27 cellular contexts compared by ENCODE assay signal in the genomic region with DNA sequence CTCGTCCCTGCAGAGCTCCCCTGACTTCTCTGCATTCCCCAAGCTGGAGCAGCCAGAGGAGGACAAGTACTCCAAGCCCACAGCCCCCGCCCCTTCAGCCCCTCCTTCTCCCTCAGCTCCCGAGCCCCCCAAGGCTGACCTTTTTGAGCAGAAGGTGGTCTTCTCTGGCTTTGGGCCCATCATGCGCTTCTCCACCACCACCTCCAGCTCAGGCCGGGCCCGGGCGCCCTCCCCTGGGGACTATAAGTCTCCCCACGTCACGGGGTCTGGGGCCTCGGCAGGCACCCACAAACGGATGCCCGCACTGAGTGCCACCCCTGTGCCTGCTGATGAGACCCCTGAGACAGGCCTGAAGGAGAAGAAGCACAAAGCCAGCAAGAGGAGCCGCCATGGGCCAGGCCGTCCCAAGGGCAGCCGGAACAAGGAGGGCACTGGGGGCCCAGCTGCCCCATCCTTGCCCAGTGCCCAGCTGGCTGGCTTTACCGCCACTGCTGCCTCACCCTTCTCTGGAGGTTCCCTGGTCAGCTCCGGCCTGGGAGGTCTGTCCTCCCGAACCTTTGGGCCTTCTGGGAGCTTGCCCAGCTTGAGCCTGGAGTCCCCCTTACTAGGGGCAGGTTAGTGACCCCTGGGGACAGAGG. TPM values are rescaled to one million over a fixed set of nuclear protein-coding genes. Genes with fewer than 3 reads are reported as not detected.
DNase-seq lines count a peak whose midpoint lies in the region; ATAC-seq, FAIRE-seq and TF ChIP-seq lines count a peak whose summit lies in the region.
"Had no signal": no experiment of that assay in that cellular context is flagged by ENCODE, and none has a peak within 500 bp of the region (broad histone marks: within the 10 kb centered on the region; RNA-seq: fewer than 3 reads in every experiment).

No MANE protein-coding gene starts in this region.

- H3K36me3 ChIP-seq in H1 (ENCODE audit: control insufficient read depth in 2 of 4, insufficient read depth in 4 of 4, low read length in 3 of 4) = no peaks in the 10 kb centered on the region

- ATAC-seq in natural killer cell treated with Interleukin-12 subunit alpha and Interleukin-12 subunit beta and Interleukin-15 and Interleukin-18, amount 100 ng/mL, for 72 hours = no peak
- ATAC-seq in natural killer cell (no peak), activated B cell treated with CpG ODN at 0.5 μM for 24 hours (ENCODE audit: low read depth) (no peak), HG02571 (IDR thresholded peaks at IDR 0.05; ENCODE audit: unreplicated experiment) (no peak)
- no peak for ATAC-seq in stimulated activated naive B cell treated with anti-CD40 and anti-IgM and Interleukin-4, amounts not matched to agents 10 μg/mL and 1 μg/mL and 100 μg/mL, for 72 hours (replicated peaks)
- ATAC-seq: Panc1 had no signal

- H2BK20ac ChIP-seq in H1 (ENCODE audit: low read length) = 0 out of 2 replicates have a peak overlapping the region, but pooled peaks have one; percentile 48

- TF ChIP-seq POLR2A in H1 (IDR thresholded peaks at IDR 0.05; ENCODE audit: control extremely low read depth in 1 of 2, low read depth in 2 of 2, low read length in 2 of 2) = no peak

- 88% methylated on average over 15 of the region's 18 CpGs; no CpG with 5 or more reads in 1 of the 2 experiments for WGBS in H1 (ENCODE audit: extremely low coverage in 1 of 2, insufficient coverage in 1 of 2, insufficient read length in 1 of 2, insufficient replicate concordance in 2 of 2, low coverage in 1 of 2, low lambda C conversion rate in 2 of 2, missing lambda C conversion rate in 1 of 2), 2 experiments

- H2AK5ac ChIP-seq in H1 (ENCODE audit: low read depth, low read length) = no peak overlapping the region

- H2BK12ac ChIP-seq in H1 (ENCODE audit: low read depth, low read length) = peak overlapping the region; percentile 39; the same call in 1 of the 2 replicates

- peak overlapping the region in 1 of 4 experiments; percentile 33; a peak in 1 of 8 replicates for H3K4me3 ChIP-seq in H1 (ENCODE audit: extremely low read depth in 1 of 4, insufficient read depth in 2 of 4, low read depth in 3 of 4, low read length in 4 of 4)
- H3K4me3 ChIP-seq: GM23248, SK-N-MC had no signal

- no peak overlapping the region for H3K9ac ChIP-seq in H1 (replicated peaks in 1 of 4; ENCODE audit: extremely low read depth in 1 of 4, low read depth in 3 of 4, low read length in 3 of 4)
- H3K9ac ChIP-seq: GM23248 had no signal

- no peak overlapping the region for H3K14ac ChIP-seq in H1 (ENCODE audit: insufficient read length)

- no peak for TF ChIP-seq EP300 in H1 (IDR thresholded peaks at IDR 0.05; ENCODE audit: borderline replicate concordance in 1 of 2, low read depth in 2 of 2, low read length in 2 of 2)

- H3K79me1 ChIP-seq in H1 (ENCODE audit: low read depth, low read length) = no peaks in the 10 kb centered on the region

- intact Hi-C loops in natural killer cell (cut with micrococcal nuclease) (no loop called here), activated B cell treated with CpG ODN at 0.5 μM for 24 hours (cut with micrococcal nuclease) (no loop called here), head of caudate nucleus (cut with DNase I) (no loop called here)

- no peak for DNase-seq in natural killer cell treated with Interleukin-12 subunit alpha and Interleukin-12 subunit beta and Interleukin-15 and Interleukin-18, amount 100 ng/mL, for 72 hours (ENCODE audit: low spot score)
- DNase-seq in natural killer cell = no peak
- DNase-seq in activated B cell treated with CpG ODN at 0.5 μM for 24 hours = no peak
- DNase-seq in H1 (ENCODE audit: low read depth in 1 of 2, low spot score in 2 of 2) = no peak
- no peak for DNase-seq in stimulated activated naive B cell treated with anti-CD40 and anti-IgM and Interleukin-4, amounts not matched to agents 10 μg/mL and 1 μg/mL and 100 μg/mL, for 72 hours
- DNase-seq in NCI-H1048 (lab: John Stamatoyannopoulos, UW) = no peak
- no peak for DNase-seq in head of caudate nucleus
- DNase-seq: ACHN; CD4-positive, alpha-beta memory T cell; DND-41; GDM1; GM23248; Karpas-422; MM.1S; NCI-H1105; NCI-H1694; NCI-H2107; NCI-H2227 treated with DMSO at 0.1 percent for 48 hours; NCI-H524; Right ventricle myocardium superior had no signal

- no peak overlapping the region for H4K5ac ChIP-seq in H1 (ENCODE audit: insufficient read length, low read depth, low read length)

- no peaks in the 10 kb centered on the region for H4K20me1 ChIP-seq in H1 (replicated peaks in 1 of 2; ENCODE audit: control insufficient read depth in 1 of 2, insufficient read depth in 2 of 2, low read length in 2 of 2)

- H3K4me3 Mint-ChIP-seq in natural killer cell treated with Interleukin-12 subunit alpha and Interleukin-12 subunit beta and Interleukin-15 and Interleukin-18, amount 100 ng/mL, for 72 hours = no peak overlapping the region
- no peak overlapping the region for H3K4me3 Mint-ChIP-seq in natural killer cell
- no peak overlapping the region for H3K4me3 Mint-ChIP-seq in activated B cell treated with CpG ODN at 0.5 μM for 24 hours
- no peak overlapping the region for H3K4me3 Mint-ChIP-seq in stimulated activated naive B cell treated with anti-CD40 and anti-IgM and Interleukin-4, amounts not matched to agents 10 μg/mL and 1 μg/mL and 100 μg/mL, for 72 hours
- H3K4me3 Mint-ChIP-seq: B cell; CD4-positive, alpha-beta memory T cell had no signal

- peaks cover 4% of the 10 kb centered on the region for H3K36me3 Mint-ChIP-seq in natural killer cell treated with Interleukin-12 subunit alpha and Interleukin-12 subunit beta and Interleukin-15 and Interleukin-18, amount 100 ng/mL, for 72 hours
- H3K36me3 Mint-ChIP-seq in natural killer cell = no peaks in the 10 kb centered on the region
- H3K36me3 Mint-ChIP-seq in activated B cell treated with CpG ODN at 0.5 μM for 24 hours (ENCODE audit: low read depth) = peaks cover 85% of the 10 kb centered on the region
- H3K36me3 Mint-ChIP-seq in stimulated activated naive B cell treated with anti-CD40 and anti-IgM and Interleukin-4, amounts not matched to agents 10 μg/mL and 1 μg/mL and 100 μg/mL, for 72 hours = peaks cover 55 to 76% of the 10 kb centered on the region in 2 donors

- no peak for FAIRE-seq in H1 (lab: Jason Lieb, UNC)
- FAIRE-seq: D721Med, GM12891, GM18507 had no signal

- no peak overlapping the region for H4K8ac ChIP-seq in H1 (ENCODE audit: extremely low read depth, insufficient read depth, low read length)

- no peaks in the 10 kb centered on the region for H3K9me3 Mint-ChIP-seq in natural killer cell treated with Interleukin-12 subunit alpha and Interleukin-12 subunit beta and Interleukin-15 and Interleukin-18, amount 100 ng/mL, for 72 hours
- no peaks in the 10 kb centered on the region for H3K9me3 Mint-ChIP-seq in natural killer cell
- H3K9me3 Mint-ChIP-seq in activated B cell treated with CpG ODN at 0.5 μM for 24 hours = no peaks in the 10 kb centered on the region
- H3K9me3 Mint-ChIP-seq in stimulated activated naive B cell treated with anti-CD40 and anti-IgM and Interleukin-4, amounts not matched to agents 10 μg/mL and 1 μg/mL and 100 μg/mL, for 72 hours = no peaks in the 10 kb centered on the region
- H3K9me3 Mint-ChIP-seq: CD4-positive, alpha-beta memory T cell had no signal

- peaks cover 14 to 43% (median 29%) of the 10 kb centered on the region in 4 experiments for H3K4me1 ChIP-seq in H1 (replicated peaks in 1 of 4; ENCODE audit: control insufficient read depth in 3 of 4, insufficient read depth in 4 of 4, low read length in 3 of 4)

- H3K4me1 Mint-ChIP-seq in natural killer cell treated with Interleukin-12 subunit alpha and Interleukin-12 subunit beta and Interleukin-15 and Interleukin-18, amount 100 ng/mL, for 72 hours (ENCODE audit: low read depth in 2 of 2) = peaks cover 24 to 43% of the 10 kb centered on the region in 2 donors
- H3K4me1 Mint-ChIP-seq in natural killer cell (peaks cover 28 to 43% of the 10 kb centered on the region in 2 donors), activated B cell treated with CpG ODN at 0.5 μM for 24 hours (peaks cover 18% of the 10 kb centered on the region)
- H3K4me1 Mint-ChIP-seq in stimulated activated naive B cell treated with anti-CD40 and anti-IgM and Interleukin-4, amounts not matched to agents 10 μg/mL and 1 μg/mL and 100 μg/mL, for 72 hours = peaks cover 25 to 50% of the 10 kb centered on the region in 2 donors

- no peaks in the 10 kb centered on the region for H3K79me2 ChIP-seq in H1 (ENCODE audit: control insufficient read depth in 1 of 2, insufficient read depth in 2 of 2, low read length in 2 of 2)

- no peak overlapping the region; the same call in 1 of the 2 replicates for H3K18ac ChIP-seq in H1 (ENCODE audit: extremely low read depth, low read length)

- no peak overlapping the region for H3K4ac ChIP-seq in H1 (replicated peaks; ENCODE audit: insufficient read length, low read depth, low read length)

- no peak overlapping the region for H3K27ac ChIP-seq in H1 (ENCODE audit: low read depth, low read length)
- H3K27ac ChIP-seq: GM23248, SK-N-MC had no signal

- POLR2A ChIA-PET in activated B cell treated with CpG ODN at 0.5 μM for 24 hours (lab: Charles Lee) = interaction anchor here (0.8 to 1.8 kb wide), 3 partner anchors 10 to 11 kb away, joined by 3 to 4 read pairs (median 3); no protein-coding TSS in a partner anchor
- POLR2A ChIA-PET in H1 (lab: Charles Lee; ENCODE audit: partially characterized antibody) = interaction anchor here (0.8 to 3.9 kb wide), 8 partner anchors 8 to 153 kb away, joined by 3 to 38 read pairs (median 4); partner anchors contain the start of genes CISD3, MLLT6 and RPL23

- H2AFZ ChIP-seq in H1 (ENCODE audit: low read length) = no peak overlapping the region
- H2AFZ ChIP-seq: GM23248 had no signal

- H4K91ac ChIP-seq in H1 (replicated peaks; ENCODE audit: insufficient read length, low read length) = peak overlapping the region; percentile 89

- no peak overlapping the region for H2BK5ac ChIP-seq in H1 (ENCODE audit: low read depth, low read length)

- no peaks in the 10 kb centered on the region for H3K27me3 Mint-ChIP-seq in natural killer cell treated with Interleukin-12 subunit alpha and Interleukin-12 subunit beta and Interleukin-15 and Interleukin-18, amount 100 ng/mL, for 72 hours
- no peaks in the 10 kb centered on the region for H3K27me3 Mint-ChIP-seq in natural killer cell (ENCODE audit: low read depth in 2 of 2)
- no peaks in the 10 kb centered on the region for H3K27me3 Mint-ChIP-seq in activated B cell treated with CpG ODN at 0.5 μM for 24 hours
- no peaks in the 10 kb centered on the region for H3K27me3 Mint-ChIP-seq in stimulated activated naive B cell treated with anti-CD40 and anti-IgM and Interleukin-4, amounts not matched to agents 10 μg/mL and 1 μg/mL and 100 μg/mL, for 72 hours
- H3K27me3 Mint-ChIP-seq: B cell; CD4-positive, alpha-beta memory T cell had no signal

- peak overlapping the region; percentile 78 to 84 for H3K27ac Mint-ChIP-seq in natural killer cell treated with Interleukin-12 subunit alpha and Interleukin-12 subunit beta and Interleukin-15 and Interleukin-18, amount 100 ng/mL, for 72 hours
- H3K27ac Mint-ChIP-seq in natural killer cell (no peak overlapping the region), activated B cell treated with CpG ODN at 0.5 μM for 24 hours (peak overlapping the region; percentile 7)
- peak overlapping the region; percentile 69 for H3K27ac Mint-ChIP-seq in stimulated activated naive B cell treated with anti-CD40 and anti-IgM and Interleukin-4, amounts not matched to agents 10 μg/mL and 1 μg/mL and 100 μg/mL, for 72 hours

- peak overlapping the region in 1 of 2 experiments; percentile 61; a peak in 2 of 4 replicates for H3K4me2 ChIP-seq in H1 (ENCODE audit: insufficient read depth in 1 of 2, low read depth in 2 of 2, low read length in 2 of 2)

- peak overlapping the region; percentile 81; the same call in 1 of the 2 replicates for H2BK15ac ChIP-seq in H1 (ENCODE audit: low read length)

- no peak overlapping the region for H3K23ac ChIP-seq in H1 (ENCODE audit: insufficient read length)

- CTCF ChIA-PET in activated B cell treated with CpG ODN at 0.5 μM for 24 hours (lab: Charles Lee) = interaction anchor here (1.3 to 2.1 kb wide), 2 partner anchors 19 to 40 kb away, joined by 4 to 6 read pairs; no protein-coding TSS in a partner anchor
- CTCF ChIA-PET in H1 (lab: Charles Lee; ENCODE audit: partially characterized antibody) = interaction anchor here (0.6 to 7.9 kb wide), 12 partner anchors 9 to 1028 kb away, joined by 3 to 49 read pairs (median 4); partner anchors contain the start of gene EPOP

- no peak overlapping the region for H3K56ac ChIP-seq in H1 (replicated peaks; ENCODE audit: insufficient read length, low read depth, low read length)

- H3K9me3 ChIP-seq in H1 (ENCODE audit: insufficient read depth in 2 of 2, low read depth in 1 of 2, low read length in 1 of 2) = no peaks in the 10 kb centered on the region

- H2BK120ac ChIP-seq in H1 (replicated peaks; ENCODE audit: low read depth, low read length) = no peak overlapping the region

- TF ChIP-seq RAD21 in H1 (IDR thresholded peaks at IDR 0.05 in 1 of 2, conservative IDR thresholded peaks at IDR 0.05 in 1 of 2; ENCODE audit: low read depth in 2 of 2, low read length in 2 of 2) = no peak

- H3K23me2 ChIP-seq in H1 (ENCODE audit: low read depth, low read length) = peaks cover 2% of the 10 kb centered on the region; the same call in 1 of the 2 replicates

- peaks cover 0 to 14% (median 8%) of the 10 kb centered on the region in 4 experiments; a peak in 6 of 7 replicates for H3K27me3 ChIP-seq in H1 (replicated peaks in 1 of 4; ENCODE audit: control insufficient read depth in 3 of 4, extremely low read depth in 1 of 4, insufficient read depth in 3 of 4, low read length in 3 of 4)

- no peak for TF ChIP-seq CTCF in natural killer cell (IDR thresholded peaks at IDR 0.05)
- TF ChIP-seq CTCF in activated B cell treated with CpG ODN at 0.5 μM for 24 hours (IDR thresholded peaks at IDR 0.05) = no peak
- no peak for TF ChIP-seq CTCF in H1 (IDR thresholded peaks at IDR 0.05; ENCODE audit: control extremely low read depth in 1 of 3, insufficient read depth in 1 of 3, low read depth in 1 of 3, low read length in 3 of 3)

RNA-seq across cellular contexts. Expression of gene MLLT6, which starts 11.4 kb away (rescaled TPM):
- 100 to 1,000 TPM; 319 to 324 TPM for total RNA-seq in natural killer cell treated with Interleukin-12 subunit alpha and Interleukin-12 subunit beta and Interleukin-15 and Interleukin-18, amount 100 ng/mL, for 72 hours
- total RNA-seq in natural killer cell (100 to 1,000 TPM; 478 to 578 (median 485) TPM), activated B cell treated with CpG ODN at 0.5 μM for 24 hours (166 and 192 TPM in 2 replicates)
- total RNA-seq in H1 (2021; fragmentation: NEBNext Ultra II Directional; extraction: Animal tissue kit (Norgen Biotek cat#: 25700)) = 7.7 and 8.0 TPM in 2 replicates
- 6.5 and 7.7 TPM in 2 replicates for polyA plus RNA-seq in H1 (2011; rRNA removed)
- 9.3 TPM for polyA plus RNA-seq in H1 (2011; cell fraction: cytosol; rRNA removed)
- 57.8 TPM for polyA plus RNA-seq in H1 (2011; cell fraction: nucleus; rRNA removed)
- polyA plus RNA-seq in H1 (2012, experiment 1 of 2) = 8.9 to 16.8 TPM (median 11.1 TPM) in 4 replicates
- 5.1 TPM for polyA plus RNA-seq in H1 (2012, experiment 2 of 2)
- polyA plus RNA-seq in H1 (2013, experiment 1 of 2) = 3.0 TPM
- polyA plus RNA-seq in H1 (2013, experiment 2 of 2) = 2.4 TPM
- polyA minus RNA-seq in H1 (2011; rRNA and poly(A)+ RNA removed) = 8.2 and 12.8 TPM in 2 replicates
- 6.0 TPM for polyA minus RNA-seq in H1 (2011; cell fraction: cytosol; rRNA and poly(A)+ RNA removed)
- polyA minus RNA-seq in H1 (2011; cell fraction: nucleus; rRNA and poly(A)+ RNA removed) = 19.7 TPM

RNA-seq across cellular contexts. Expression of gene CISD3, which starts 13.7 kb away (rescaled TPM):
- 10 to 100 TPM; 48.3 to 58.7 TPM for total RNA-seq in natural killer cell treated with Interleukin-12 subunit alpha and Interleukin-12 subunit beta and Interleukin-15 and Interleukin-18, amount 100 ng/mL, for 72 hours
- total RNA-seq in natural killer cell (10 to 100 TPM; 32.6 to 37.4 (median 33.9) TPM), activated B cell treated with CpG ODN at 0.5 μM for 24 hours (11.2 and 12.1 TPM in 2 replicates)
- 11.1 and 11.6 TPM in 2 replicates for total RNA-seq in H1 (2021; fragmentation: NEBNext Ultra II Directional; extraction: Animal tissue kit (Norgen Biotek cat#: 25700))
- polyA plus RNA-seq in H1 (2011; rRNA removed) = 8.4 and 9.4 TPM in 2 replicates
- polyA plus RNA-seq in H1 (2011; cell fraction: cytosol; rRNA removed) = 6.7 TPM
- 7.1 TPM for polyA plus RNA-seq in H1 (2011; cell fraction: nucleus; rRNA removed)
- polyA plus RNA-seq in H1 (2012, experiment 1 of 2) = 7.7 to 15.0 TPM (median 9.7 TPM) in 4 replicates
- 8.8 TPM for polyA plus RNA-seq in H1 (2012, experiment 2 of 2)
- 7.5 TPM for polyA plus RNA-seq in H1 (2013, experiment 1 of 2)
- 8.1 TPM for polyA plus RNA-seq in H1 (2013, experiment 2 of 2)
- 1.8 and 3.9 TPM in 2 replicates for polyA minus RNA-seq in H1 (2011; rRNA and poly(A)+ RNA removed)
- polyA minus RNA-seq in H1 (2011; cell fraction: cytosol; rRNA and poly(A)+ RNA removed) = 5.7 TPM
- 6.7 TPM for polyA minus RNA-seq in H1 (2011; cell fraction: nucleus; rRNA and poly(A)+ RNA removed)

RNA-seq across cellular contexts. Expression of gene PCGF2, which starts 31.6 kb away (rescaled TPM):
- total RNA-seq in natural killer cell treated with Interleukin-12 subunit alpha and Interleukin-12 subunit beta and Interleukin-15 and Interleukin-18, amount 100 ng/mL, for 72 hours = not detected
- total RNA-seq in natural killer cell (under 1 TPM in 1 of 3 donors, not detected in 2; 0.12 TPM), activated B cell treated with CpG ODN at 0.5 μM for 24 hours (not detected in 2 replicates)
- 86.1 and 93.3 TPM in 2 replicates for total RNA-seq in H1 (2021; fragmentation: NEBNext Ultra II Directional; extraction: Animal tissue kit (Norgen Biotek cat#: 25700))
- 42.1 and 81.4 TPM in 2 replicates for polyA plus RNA-seq in H1 (2011; rRNA removed)
- polyA plus RNA-seq in H1 (2011; cell fraction: cytosol; rRNA removed) = 29.9 TPM
- polyA plus RNA-seq in H1 (2011; cell fraction: nucleus; rRNA removed) = 84.7 TPM
- 75.9 to 100 TPM (median 96.1 TPM) in 4 replicates for polyA plus RNA-seq in H1 (2012, experiment 1 of 2)
- 61.3 TPM for polyA plus RNA-seq in H1 (2012, experiment 2 of 2)
- 40.8 TPM for polyA plus RNA-seq in H1 (2013, experiment 1 of 2)
- 42.2 TPM for polyA plus RNA-seq in H1 (2013, experiment 2 of 2)
- polyA minus RNA-seq in H1 (2011; rRNA and poly(A)+ RNA removed) = 13.2 and 28.0 TPM in 2 replicates
- 57.5 TPM for polyA minus RNA-seq in H1 (2011; cell fraction: cytosol; rRNA and poly(A)+ RNA removed)
- 21.4 TPM for polyA minus RNA-seq in H1 (2011; cell fraction: nucleus; rRNA and poly(A)+ RNA removed)
- total RNA-seq: B cell; CD4-positive, alpha-beta memory T cell had no signal
- polyA plus RNA-seq: CD4-positive, alpha-beta memory T cell had no signal

RNA-seq across cellular contexts. Expression of gene PSMB3, which starts 36.1 kb away (rescaled TPM):
- total RNA-seq in natural killer cell treated with Interleukin-12 subunit alpha and Interleukin-12 subunit beta and Interleukin-15 and Interleukin-18, amount 100 ng/mL, for 72 hours = 100 to 1,000 TPM; 288 to 306 TPM
- total RNA-seq in natural killer cell (100 to 1,000 TPM; 102 to 129 (median 118) TPM), activated B cell treated with CpG ODN at 0.5 μM for 24 hours (234 and 250 TPM in 2 replicates)
- total RNA-seq in H1 (2021; fragmentation: NEBNext Ultra II Directional; extraction: Animal tissue kit (Norgen Biotek cat#: 25700)) = 291 and 301 TPM in 2 replicates
- 866 and 914 TPM in 2 replicates for polyA plus RNA-seq in H1 (2011; rRNA removed)
- polyA plus RNA-seq in H1 (2011; cell fraction: cytosol; rRNA removed) = 619 TPM
- 473 TPM for polyA plus RNA-seq in H1 (2011; cell fraction: nucleus; rRNA removed)
- 334 to 383 TPM (median 362 TPM) in 4 replicates for polyA plus RNA-seq in H1 (2012, experiment 1 of 2)
- polyA plus RNA-seq in H1 (2012, experiment 2 of 2) = 693 TPM
- polyA plus RNA-seq in H1 (2013, experiment 1 of 2) = 292 TPM
- 289 TPM for polyA plus RNA-seq in H1 (2013, experiment 2 of 2)
- 275 and 292 TPM in 2 replicates for polyA minus RNA-seq in H1 (2011; rRNA and poly(A)+ RNA removed)
- polyA minus RNA-seq in H1 (2011; cell fraction: cytosol; rRNA and poly(A)+ RNA removed) = 96.6 TPM
- polyA minus RNA-seq in H1 (2011; cell fraction: nucleus; rRNA and poly(A)+ RNA removed) = 86.6 TPM

RNA-seq across cellular contexts. Expression of gene EPOP, which starts 41.7 kb away (rescaled TPM):
- total RNA-seq in natural killer cell treated with Interleukin-12 subunit alpha and Interleukin-12 subunit beta and Interleukin-15 and Interleukin-18, amount 100 ng/mL, for 72 hours = 10 to 100 TPM; 20.5 to 41.0 TPM
- total RNA-seq in natural killer cell (1 to 10 TPM in 2 of 3 donors, under 1 TPM in 1; 0.66 to 1.9 (median 1.1) TPM), activated B cell treated with CpG ODN at 0.5 μM for 24 hours (2.8 and 3.0 TPM in 2 replicates)
- total RNA-seq in H1 (2021; fragmentation: NEBNext Ultra II Directional; extraction: Animal tissue kit (Norgen Biotek cat#: 25700)) = 3.3 and 4.0 TPM in 2 replicates
- polyA plus RNA-seq in H1 (2011; rRNA removed) = 1.5 and 2.1 TPM in 2 replicates
- polyA plus RNA-seq in H1 (2011; cell fraction: cytosol; rRNA removed) = 2.1 TPM
- 2.2 TPM for polyA plus RNA-seq in H1 (2011; cell fraction: nucleus; rRNA removed)
- 4.3 to 5.9 TPM (median 5.2 TPM) in 4 replicates for polyA plus RNA-seq in H1 (2012, experiment 1 of 2)
- 5.1 TPM for polyA plus RNA-seq in H1 (2012, experiment 2 of 2)
- polyA plus RNA-seq in H1 (2013, experiment 1 of 2) = 1.3 TPM
- polyA plus RNA-seq in H1 (2013, experiment 2 of 2) = 1.3 TPM
- 0.78 and 1.5 TPM in 2 replicates for polyA minus RNA-seq in H1 (2011; rRNA and poly(A)+ RNA removed)
- 1.8 TPM for polyA minus RNA-seq in H1 (2011; cell fraction: cytosol; rRNA and poly(A)+ RNA removed)
- polyA minus RNA-seq in H1 (2011; cell fraction: nucleus; rRNA and poly(A)+ RNA removed) = 2.2 TPM
- polyA plus RNA-seq: CD4-positive, alpha-beta memory T cell had no signal

Comparison
In these comparisons a context has a peak if more than half of its experiments do, and no peak if none do; other contexts are left out.
1. H3K27ac Mint-ChIP-seq: peak in natural killer cell treated with Interleukin-12 subunit alpha and Interleukin-12 subunit beta and Interleukin-15 and Interleukin-18, amount 100 ng/mL, for 72 hours (2 of 2), activated B cell treated with CpG ODN at 0.5 μM for 24 hours (single experiment) and stimulated activated naive B cell treated with anti-CD40 and anti-IgM and Interleukin-4, amounts not matched to agents 10 μg/mL and 1 μg/mL and 100 μg/mL, for 72 hours (single experiment); none in natural killer cell (0 of 2).
2. RNA of gene MLLT6, which starts 11.4 kb away (total RNA-seq): 478 to 578 TPM in natural killer cell, 319 to 324 TPM in natural killer cell treated with Interleukin-12 subunit alpha and Interleukin-12 subunit beta and Interleukin-15 and Interleukin-18, amount 100 ng/mL, for 72 hours and 166 to 192 TPM in activated B cell treated with CpG ODN at 0.5 μM for 24 hours; 7.7 to 8.0 TPM in H1; every median in the first group is over 10 times any median in the second.
3. RNA of gene PCGF2, which starts 31.6 kb away (total RNA-seq): 86.1 to 93.3 TPM in H1; not detected in activated B cell treated with CpG ODN at 0.5 μM for 24 hours, 0.12 TPM in natural killer cell and not detected in natural killer cell treated with Interleukin-12 subunit alpha and Interleukin-12 subunit beta and Interleukin-15 and Interleukin-18, amount 100 ng/mL, for 72 hours; every median in the first group is over 10 times any median in the second.